Comparison of ENCODE assay signal across 27 cellular contexts in the genomic region with DNA sequence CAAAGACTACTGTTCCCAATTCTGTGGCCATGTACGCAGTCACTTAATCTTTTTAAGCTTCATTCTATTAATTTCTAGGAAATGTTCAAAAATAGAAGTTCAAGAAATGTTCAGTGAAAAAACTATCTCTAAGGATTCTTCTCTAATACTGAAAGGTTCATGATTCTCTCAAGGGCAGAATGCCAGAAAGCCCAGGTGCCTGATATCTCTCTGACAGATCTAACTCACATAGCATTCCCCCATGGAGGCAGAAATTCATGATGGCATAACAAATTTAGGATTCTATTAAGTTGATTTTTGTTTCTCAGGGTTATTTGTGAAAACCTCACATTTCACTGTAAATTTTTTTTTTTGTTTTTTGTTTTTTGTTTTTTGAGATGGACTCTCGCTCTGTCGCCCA. TPM values are rescaled to one million over a fixed set of nuclear protein-coding genes. Genes with fewer than 3 reads are reported as not detected.
DNase-seq lines count a peak whose midpoint lies in the region; ATAC-seq, FAIRE-seq and TF ChIP-seq lines count a peak whose summit lies in the region.
"Had no signal": no experiment of that assay in that cellular context is flagged by ENCODE, and none has a peak within 500 bp of the region (broad histone marks: within the 10 kb centered on the region; RNA-seq: fewer than 3 reads in every experiment).

No MANE protein-coding gene starts in this region.

- peak overlapping the region; percentile 96 for H3K27ac Mint-ChIP-seq in astrocyte (ENCODE audit: unreplicated experiment)
- peak overlapping the region; percentile 63 for H3K27ac Mint-ChIP-seq in osteocyte (ENCODE audit: unreplicated experiment)
- no peak overlapping the region for H3K27ac Mint-ChIP-seq in activated naive CD4-positive, alpha-beta T cell treated with anti-CD3 and anti-CD28 coated beads, Interleukin-2, amount 10 ng/mL, durations not matched to agents 7 days and 5 days
- H3K27ac Mint-ChIP-seq in GM23338: no peak overlapping the region
- H3K27ac Mint-ChIP-seq: activated naive CD8-positive, alpha-beta T cell treated with anti-CD3 and anti-CD28 coated beads for 36 hours; T-helper 1 cell treated with Interleukin-12 subunit alpha and Interleukin-12 subunit beta and Interleukin-4 antibody, amounts not matched to agents 30 μg/mL and 1 μg/mL, for 36 hours had no signal

- H4K91ac ChIP-seq in IMR-90 (ENCODE audit: insufficient read depth, low read depth, low read length): no peak overlapping the region

- H3K4me2 ChIP-seq in IMR-90 (ENCODE audit: low read depth, low read length) (peak overlapping the region; percentile 4; the same call in 1 of the 2 replicates), astrocyte (ENCODE audit: low read length) (peak overlapping the region; percentile 60), GM23338 (no peak overlapping the region)

- H3K4me3 ChIP-seq in IMR-90 (ENCODE audit: insufficient read depth, low read depth, low read length) (no peak overlapping the region), astrocyte (ENCODE audit: insufficient read depth, low read depth, low read length) (no peak overlapping the region), GM23338 (no peak overlapping the region)
- H3K4me3 ChIP-seq: Peyer's patch, SJCRH30, upper lobe of left lung had no signal

- H2AFZ ChIP-seq in IMR-90 (replicated peaks; ENCODE audit: low read length, poor library complexity): no peak overlapping the region
- no peak overlapping the region for H2AFZ ChIP-seq in astrocyte (ENCODE audit: low read depth, low read length)
- H2AFZ ChIP-seq in GM23338: no peak overlapping the region

- TF ChIP-seq POLR2A in IMR-90 (IDR thresholded peaks at IDR 0.05; ENCODE audit: low read depth, low read length): no peak

- H3K4me1 ChIP-seq in IMR-90 (ENCODE audit: control insufficient read depth, insufficient read depth, low read length) (peaks cover 15% of the 10 kb centered on the region), astrocyte (ENCODE audit: insufficient read depth, low read length) (peaks cover 19% of the 10 kb centered on the region), GM23338 (ENCODE audit: insufficient read depth) (peaks cover 3% of the 10 kb centered on the region; the same call in 1 of the 2 replicates)
- H3K4me1 ChIP-seq: Peyer's patch, upper lobe of left lung had no signal

- no peak overlapping the region for H2BK15ac ChIP-seq in IMR-90 (ENCODE audit: low read depth, low read length)

- ATAC-seq in IMR-90 (ENCODE audit: low read depth) (no peak; the same call in 1 of the 2 replicates), GM23338 (no peak)
- ATAC-seq: left colon had no signal

- H3K9ac ChIP-seq in IMR-90 (ENCODE audit: low read depth, low read length) (no peak overlapping the region), astrocyte (ENCODE audit: low read length) (peak overlapping the region; percentile 67)

- H3K27ac ChIP-seq in IMR-90 (ENCODE audit: insufficient read depth, low read length) (no peak overlapping the region), astrocyte (ENCODE audit: low read depth, low read length) (peak overlapping the region; percentile 79), GM23338 (ENCODE audit: low read depth) (no peak overlapping the region)
- H3K27ac ChIP-seq: Peyer's patch, SJCRH30, upper lobe of left lung had no signal

- no peak for FAIRE-seq in astrocyte (lab: Jason Lieb, UNC)
- FAIRE-seq: colon had no signal

- no peaks in the 10 kb centered on the region for H3K36me3 ChIP-seq in IMR-90 (ENCODE audit: control insufficient read depth, insufficient read depth, low read length)
- H3K36me3 ChIP-seq in astrocyte (ENCODE audit: insufficient read depth, low read length): no peaks in the 10 kb centered on the region
- H3K36me3 ChIP-seq in GM23338 (ENCODE audit: insufficient read depth): no peaks in the 10 kb centered on the region
- H3K36me3 ChIP-seq: Peyer's patch, SJCRH30, upper lobe of left lung had no signal

- H3K27me3 ChIP-seq in IMR-90 (ENCODE audit: control insufficient read depth, insufficient read depth, low read length) (no peaks in the 10 kb centered on the region), astrocyte (ENCODE audit: insufficient read depth, low read length) (no peaks in the 10 kb centered on the region), GM23338 (ENCODE audit: insufficient read depth) (no peaks in the 10 kb centered on the region)
- H3K27me3 ChIP-seq: Peyer's patch, SJCRH30, upper lobe of left lung had no signal

- H2BK20ac ChIP-seq in IMR-90 (ENCODE audit: low read depth, low read length): no peak overlapping the region

- in situ Hi-C loops in IMR-90 (cut with MboI; ENCODE audit: low sequenced_read_pairs): no loop called here

- H3K4me1 Mint-ChIP-seq in astrocyte (ENCODE audit: low read depth, unreplicated experiment) (peaks cover 49% of the 10 kb centered on the region), osteocyte (ENCODE audit: unreplicated experiment) (peaks cover 55% of the 10 kb centered on the region), GM23338 (peaks cover 6% of the 10 kb centered on the region; the same call in 2 of the 3 replicates)
- no peaks in the 10 kb centered on the region for H3K4me1 Mint-ChIP-seq in activated naive CD4-positive, alpha-beta T cell treated with anti-CD3 and anti-CD28 coated beads, Interleukin-2, amount 10 ng/mL, durations not matched to agents 7 days and 5 days
- H3K4me1 Mint-ChIP-seq: naive B cell had no signal

- no peaks in the 10 kb centered on the region for H3K27me3 Mint-ChIP-seq in astrocyte (ENCODE audit: low read depth, unreplicated experiment)
- no peaks in the 10 kb centered on the region for H3K27me3 Mint-ChIP-seq in osteocyte (ENCODE audit: unreplicated experiment)
- H3K27me3 Mint-ChIP-seq in activated naive CD4-positive, alpha-beta T cell treated with anti-CD3 and anti-CD28 coated beads, Interleukin-2, amount 10 ng/mL, durations not matched to agents 7 days and 5 days: no peaks in the 10 kb centered on the region
- H3K27me3 Mint-ChIP-seq in GM23338 (ENCODE audit: insufficient read depth, low read depth, poor library complexity): no peaks in the 10 kb centered on the region
- H3K27me3 Mint-ChIP-seq: activated naive CD8-positive, alpha-beta T cell treated with anti-CD3 and anti-CD28 coated beads for 36 hours; brain; naive B cell had no signal

- no peak overlapping the region for H3K4ac ChIP-seq in IMR-90 (ENCODE audit: low read depth, low read length)

- WGBS in IMR-90 (ENCODE audit: extremely low coverage in 2 of 2, insufficient read length in 1 of 2), 2 experiments: no CpG with 5 or more reads among the region's 3 CpGs

- POLR2A ChIA-PET in IMR-90 (lab: Charles Lee; ENCODE audit: unreplicated experiment): no interaction called here

- dilution Hi-C loops in IMR-90 (cut with HindIII; ENCODE audit: low sequenced_read_pairs, unreplicated experiment): no loop called here

- H4K20me1 ChIP-seq in IMR-90 (ENCODE audit: insufficient read depth, low read length): no peaks in the 10 kb centered on the region
- H4K20me1 ChIP-seq in astrocyte (ENCODE audit: insufficient read depth, low read length): peaks cover 8% of the 10 kb centered on the region
- H4K20me1 ChIP-seq in GM23338 (replicated peaks; ENCODE audit: insufficient read depth): no peaks in the 10 kb centered on the region

- no peak for TF ChIP-seq RAD21 in IMR-90 (IDR thresholded peaks at IDR 0.05; ENCODE audit: low read length)

- H3K79me2 ChIP-seq in astrocyte (ENCODE audit: insufficient read depth, low read length) (peaks cover 27% of the 10 kb centered on the region), GM23338 (replicated peaks; ENCODE audit: insufficient read depth) (no peaks in the 10 kb centered on the region)

- no peak overlapping the region for H2BK5ac ChIP-seq in IMR-90 (ENCODE audit: low read depth, low read length, poor library complexity, severe bottlenecking)

- H3K9me2 ChIP-seq in GM23338 (ENCODE audit: insufficient read depth): no peaks in the 10 kb centered on the region

- intact Hi-C loops in IMR-90 (cut with micrococcal nuclease): loop anchor here (5.0 kb wide), 1 partner anchor 52 kb away; the partner anchor contains the start of gene AVEN

- no peak overlapping the region for H2AK5ac ChIP-seq in IMR-90 (ENCODE audit: low read depth, low read length)

- H3K14ac ChIP-seq in IMR-90 (replicated peaks; ENCODE audit: low read depth, low read length): no peak overlapping the region

- H3F3A ChIP-seq in GM23338 (replicated peaks; ENCODE audit: low read depth): no peaks in the 10 kb centered on the region

- no peak overlapping the region for H3K56ac ChIP-seq in IMR-90 (ENCODE audit: extremely low read depth, insufficient read depth, low read length)

- TF ChIP-seq CTCF in IMR-90 (conservative IDR thresholded peaks at IDR 0.05; ENCODE audit: low read depth, low read length): no peak
- TF ChIP-seq CTCF in astrocyte (IDR thresholded peaks at IDR 0.05; ENCODE audit: insufficient read depth, low read depth, low read length): no peak
- TF ChIP-seq CTCF in osteocyte (IDR thresholded peaks at IDR 0.05): no peak
- no peak for TF ChIP-seq CTCF in GM23338 (conservative IDR thresholded peaks at IDR 0.05; ENCODE audit: low read depth in 2 of 2)

- no peak overlapping the region for H2BK120ac ChIP-seq in IMR-90 (ENCODE audit: low read depth, low read length)

- no peak overlapping the region for H2AK9ac ChIP-seq in IMR-90 (replicated peaks; ENCODE audit: low read depth, low read length, poor library complexity)

- CTCF ChIA-PET in IMR-90 (lab: Yijun Ruan, JAX): no interaction called here
- CTCF ChIA-PET in activated naive CD4-positive, alpha-beta T cell treated with anti-CD3 and anti-CD28 coated beads, Interleukin-2, amount 10 ng/mL, durations not matched to agents 7 days and 5 days (lab: Charles Lee): no interaction called here

- H3K18ac ChIP-seq in IMR-90 (ENCODE audit: low read depth, low read length): no peak overlapping the region

- H3K4me3 Mint-ChIP-seq in astrocyte (ENCODE audit: unreplicated experiment) (no peak overlapping the region), osteocyte (ENCODE audit: unreplicated experiment) (no peak overlapping the region), GM23338 (no peak overlapping the region)
- H3K4me3 Mint-ChIP-seq in activated naive CD4-positive, alpha-beta T cell treated with anti-CD3 and anti-CD28 coated beads, Interleukin-2, amount 10 ng/mL, durations not matched to agents 7 days and 5 days: no peak overlapping the region
- H3K4me3 Mint-ChIP-seq: activated naive CD8-positive, alpha-beta T cell treated with anti-CD3 and anti-CD28 coated beads for 36 hours; brain; T-helper 1 cell treated with Interleukin-12 subunit alpha and Interleukin-12 subunit beta and Interleukin-4 antibody, amounts not matched to agents 30 μg/mL and 1 μg/mL, for 36 hours had no signal

- DNase-seq in IMR-90: peak; percentile 21
- peak; percentile 36 for DNase-seq in astrocyte (ENCODE audit: low read depth)
- DNase-seq in glomerular visceral epithelial cell (ENCODE audit: extremely low spot score): peak; percentile 13
- DNase-seq in osteocyte (ENCODE audit: extremely low spot score, unreplicated experiment): no peak
- no peak for DNase-seq in OCI-M1 (lab: John Stamatoyannopoulos, UW)
- no peak for DNase-seq in activated naive CD4-positive, alpha-beta T cell treated with anti-CD3 and anti-CD28 coated beads, Interleukin-2, amount 10 ng/mL, durations not matched to agents 7 days and 5 days
- DNase-seq in GM23338 (ENCODE audit: low spot score): no peak
- no peak for DNase-seq in RPMI8226
- DNase-seq: activated CD4-positive, alpha-beta T cell treated with anti-CD3 and anti-CD28 coated beads for 1 hour; activated naive CD8-positive, alpha-beta T cell treated with anti-CD3 and anti-CD28 coated beads for 36 hours; activated T-cell treated with anti-CD3 and anti-CD28 coated beads for 4 hours; DMS153; effector CD8-positive, alpha-beta T cell; erythroblast; Karpas-422; left colon; naive B cell; NCI-H1694; NCI-H2171; NCI-H524; Peyer's patch; SJCRH30; upper lobe of left lung had no signal

- no TSS peak for BruUV-seq in IMR-90 (replicated peaks; lab: Mats Ljungman, UMichigan)

- H3K9me3 Mint-ChIP-seq in astrocyte (ENCODE audit: unreplicated experiment) (no peaks in the 10 kb centered on the region), osteocyte (ENCODE audit: unreplicated experiment) (no peaks in the 10 kb centered on the region), GM23338 (no peaks in the 10 kb centered on the region)
- H3K9me3 Mint-ChIP-seq in activated naive CD4-positive, alpha-beta T cell treated with anti-CD3 and anti-CD28 coated beads, Interleukin-2, amount 10 ng/mL, durations not matched to agents 7 days and 5 days: no peaks in the 10 kb centered on the region
- H3K9me3 Mint-ChIP-seq: activated naive CD8-positive, alpha-beta T cell treated with anti-CD3 and anti-CD28 coated beads for 36 hours; brain; naive B cell; T-helper 1 cell treated with Interleukin-12 subunit alpha and Interleukin-12 subunit beta and Interleukin-4 antibody, amounts not matched to agents 30 μg/mL and 1 μg/mL, for 36 hours had no signal

- H3K9me1 ChIP-seq in IMR-90 (ENCODE audit: insufficient read depth, low read length): peaks cover 7% of the 10 kb centered on the region

- no peaks in the 10 kb centered on the region for H3K9me3 ChIP-seq in IMR-90 (ENCODE audit: control insufficient read depth, insufficient read depth, low read length)
- H3K9me3 ChIP-seq in astrocyte (ENCODE audit: insufficient read depth, low read depth, low read length): no peaks in the 10 kb centered on the region
- H3K9me3 ChIP-seq: Peyer's patch, upper lobe of left lung had no signal

- H3K36me3 Mint-ChIP-seq in astrocyte (ENCODE audit: low read depth, unreplicated experiment) (no peaks in the 10 kb centered on the region), osteocyte (ENCODE audit: unreplicated experiment) (no peaks in the 10 kb centered on the region), GM23338 (ENCODE audit: low read depth) (no peaks in the 10 kb centered on the region)
- H3K36me3 Mint-ChIP-seq in activated naive CD4-positive, alpha-beta T cell treated with anti-CD3 and anti-CD28 coated beads, Interleukin-2, amount 10 ng/mL, durations not matched to agents 7 days and 5 days: no peaks in the 10 kb centered on the region
- H3K36me3 Mint-ChIP-seq: brain had no signal

- H4K5ac ChIP-seq in IMR-90 (ENCODE audit: low read depth, low read length): no peak overlapping the region

- H4K8ac ChIP-seq in IMR-90 (ENCODE audit: low read depth in 2 of 2, low read length in 2 of 2): no peak overlapping the region

- peaks cover 12 to 19% of the 10 kb centered on the region in 2 experiments for H3K79me1 ChIP-seq in IMR-90 (ENCODE audit: low read depth in 1 of 2, low read length in 2 of 2)

- H3K23ac ChIP-seq in IMR-90 (ENCODE audit: low read depth, low read length): no peak overlapping the region

RNA-seq across cellular contexts. Expression of gene CHRM5, which starts 17.5 kb away (rescaled TPM):
- total RNA-seq in IMR-90 (2012; rRNA removed): under 0.01 TPM in 2 replicates
- polyA plus RNA-seq in IMR-90 (2012; rRNA removed): 0.03 and 0.04 TPM in 2 replicates
- polyA plus RNA-seq in IMR-90 (2012; cell fraction: cytosol; rRNA removed): 0.02 and 0.05 TPM in 2 replicates
- polyA plus RNA-seq in IMR-90 (2012; cell fraction: nucleus; rRNA removed; ENCODE audit: low replicate concordance): 0.01 and 0.03 TPM in 2 replicates
- total RNA-seq in astrocyte: 0.07 TPM in 1 of 2 replicates, not detected in the other
- not detected in 2 replicates for total RNA-seq in osteocyte
- not detected in 2 replicates for total RNA-seq in GM23338 (2014; rRNA removed; shearing (Covaris generic))
- polyA plus RNA-seq in GM23338 (2016; fragmentation: Nextera tagmentation; extraction: Ambion mirVana): not detected in 2 replicates
- total RNA-seq: activated naive CD8-positive, alpha-beta T cell treated with anti-CD3 and anti-CD28 coated beads for 36 hours; left colon; Peyer's patch; SJCRH30; skeletal muscle tissue had no signal

RNA-seq across cellular contexts. Expression of gene AVEN, which starts 53.3 kb away (rescaled TPM):
- total RNA-seq in IMR-90 (2012; rRNA removed) (17.6 and 26.4 TPM in 2 replicates), astrocyte (33.7 and 34.1 TPM in 2 replicates), osteocyte (12.5 and 14.8 TPM in 2 replicates)
- polyA plus RNA-seq in IMR-90 (2012; rRNA removed) (8.2 and 9.1 TPM in 2 replicates), GM23338 (2016; fragmentation: Nextera tagmentation; extraction: Ambion mirVana) (7.7 and 9.3 TPM in 2 replicates)
- 3.0 and 7.7 TPM in 2 replicates for polyA plus RNA-seq in IMR-90 (2012; cell fraction: cytosol; rRNA removed)
- 0.95 and 6.8 TPM in 2 replicates for polyA plus RNA-seq in IMR-90 (2012; cell fraction: nucleus; rRNA removed; ENCODE audit: low replicate concordance)
- total RNA-seq in GM23338 (2014; rRNA removed; shearing (Covaris generic)): 10.3 and 12.1 TPM in 2 replicates

Comparison
In these comparisons a context has a peak if more than half of its experiments do, and no peak if none do; other contexts are left out.
1. DNase-seq: peak in IMR-90 (single experiment), astrocyte (single experiment) and glomerular visceral epithelial cell (single experiment); none in osteocyte (single experiment), OCI-M1 (single experiment), activated naive CD4-positive, alpha-beta T cell treated with anti-CD3 and anti-CD28 coated beads, Interleukin-2, amount 10 ng/mL, durations not matched to agents 7 days and 5 days (single experiment), GM23338 (single experiment) and RPMI8226 (single experiment).
2. H3K27ac Mint-ChIP-seq: peak in astrocyte (single experiment) and osteocyte (single experiment); none in activated naive CD4-positive, alpha-beta T cell treated with anti-CD3 and anti-CD28 coated beads, Interleukin-2, amount 10 ng/mL, durations not matched to agents 7 days and 5 days (single experiment) and GM23338 (single experiment).